Comparison of ENCODE assay signal across 22 cellular contexts in the genomic region with DNA sequence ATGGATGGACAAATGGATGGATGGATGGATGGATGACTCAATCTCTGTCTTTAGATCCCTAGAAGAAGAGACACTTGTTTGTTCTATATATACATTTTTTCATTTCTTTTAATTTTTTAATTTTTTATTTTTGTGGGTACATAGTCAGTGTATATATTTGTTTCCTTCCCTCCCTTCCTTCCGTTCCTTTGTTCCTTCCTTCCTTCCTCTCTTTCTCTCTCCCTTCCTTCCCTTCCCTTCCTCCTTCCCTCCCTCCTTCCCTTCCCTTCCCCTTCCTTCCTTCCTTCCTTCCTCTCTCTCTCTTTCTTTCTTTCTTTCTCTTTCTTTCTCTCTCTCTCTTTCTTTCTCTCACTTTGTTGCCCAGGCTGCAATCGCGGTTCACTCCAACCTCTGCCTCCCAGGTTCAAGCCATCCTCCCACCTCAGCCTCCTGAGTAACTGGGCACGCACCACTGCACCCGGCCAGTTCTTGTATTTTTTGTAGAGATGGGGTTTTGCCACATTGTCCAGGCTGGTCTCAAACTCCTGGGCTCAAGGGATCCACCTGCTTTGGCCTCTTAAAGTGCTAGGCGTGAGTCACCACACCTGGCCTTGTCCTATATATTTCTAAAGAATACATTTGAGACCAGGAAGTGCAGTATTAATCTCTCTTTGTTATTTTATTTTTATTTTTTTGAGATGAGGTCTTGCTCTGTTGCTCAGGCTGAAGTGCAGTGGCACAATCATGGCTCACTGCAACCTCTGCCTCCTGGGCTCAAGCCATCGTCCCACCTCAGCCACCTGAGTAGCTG. TPM values are rescaled to one million over a fixed set of nuclear protein-coding genes. Genes with fewer than 3 reads are reported as not detected.
A peak's percentile ranks its signal among the peaks of the same experiment; 100 is the strongest.
DNase-seq lines count a peak whose midpoint lies in the region; ATAC-seq and TF ChIP-seq lines count a peak whose summit lies in the region.
"Had no signal": no experiment of that assay in that cellular context is flagged by ENCODE, and none has a peak within 500 bp of the region (broad histone marks: within the 10 kb centered on the region; RNA-seq: fewer than 3 reads in every experiment).

No MANE protein-coding gene starts in this region.

- no peaks in the 10 kb centered on the region for H3K9me3 Mint-ChIP-seq in H9
- no peaks in the 10 kb centered on the region for H3K9me3 Mint-ChIP-seq in neural progenitor cell
- H3K9me3 Mint-ChIP-seq: CD4-positive, alpha-beta T cell had no signal

- H3K4me1 Mint-ChIP-seq in H9 (peaks cover 19 to 21% of the 10 kb centered on the region in 2 experiments), T-helper 17 cell (peaks cover 9% of the 10 kb centered on the region), neural progenitor cell (peaks cover 4% of the 10 kb centered on the region)

- H3K27me3 Mint-ChIP-seq in H9 (ENCODE audit: low read depth) (no peaks in the 10 kb centered on the region), T-helper 17 cell (peaks cover 6% of the 10 kb centered on the region), neural progenitor cell (ENCODE audit: insufficient read depth, low read depth) (no peaks in the 10 kb centered on the region)
- H3K27me3 Mint-ChIP-seq: CD4-positive, alpha-beta T cell had no signal

- no peak overlapping the region for H2BK12ac ChIP-seq in H9 (ENCODE audit: insufficient read length, low read depth, low read length)

- no peak overlapping the region for H3K56ac ChIP-seq in H9 (ENCODE audit: insufficient read length, low read depth, low read length)

- H3K9ac ChIP-seq in H9 (ENCODE audit: extremely low read depth, insufficient read length, low read length) (no peak overlapping the region), neural progenitor cell (no peak overlapping the region)
- H3K9ac ChIP-seq: BLaER1 treated with 17β-estradiol and CSF1 and Interleukin-3, amounts not matched to agents 10 nM and 100 nM; SK-N-SH had no signal

- H3K27me3 ChIP-seq in H9 (ENCODE audit: insufficient read depth, low read length), result no peaks in the 10 kb centered on the region
- H3K27me3 ChIP-seq in hepatocyte, result no peaks in the 10 kb centered on the region
- H3K27me3 ChIP-seq in neural progenitor cell, result no peaks in the 10 kb centered on the region
- H3K27me3 ChIP-seq: BLaER1 treated with 17β-estradiol and CSF1 and Interleukin-3, amounts not matched to agents 10 nM and 100 nM had no signal

- H3K4me1 ChIP-seq in H9 (ENCODE audit: insufficient read depth, low read length) (peaks cover 2% of the 10 kb centered on the region; the same call in 1 of the 2 replicates), hepatocyte (ENCODE audit: insufficient read depth) (no peaks in the 10 kb centered on the region), neural progenitor cell (peaks cover 9% of the 10 kb centered on the region)
- H3K4me1 ChIP-seq: A549 had no signal

- peaks cover 9% of the 10 kb centered on the region for H3F3A ChIP-seq in neural progenitor cell (ENCODE audit: low read depth)

- H3K18ac ChIP-seq in H9 (ENCODE audit: insufficient read length, low read depth, low read length), result peak overlapping the region; percentile 79

- H2BK20ac ChIP-seq in H9 (ENCODE audit: low read depth, low read length, poor library complexity, severe bottlenecking), result peak overlapping the region; percentile 78

- no peak overlapping the region for H2BK5ac ChIP-seq in H9 (ENCODE audit: insufficient read length, low read length)

- peak overlapping the region; percentile 83 for H4K5ac ChIP-seq in H9 (ENCODE audit: insufficient read length, low read depth, low read length)

- intact Hi-C loops in left ventricle myocardium superior (cut with micrococcal nuclease), result no loop called here

- H3K4me2 ChIP-seq in H9 (ENCODE audit: insufficient read depth, insufficient read length, low read length) (no peak overlapping the region), hepatocyte (no peak overlapping the region), neural progenitor cell (peak overlapping the region; percentile 67)
- H3K4me2 ChIP-seq: A549; BLaER1 treated with 17β-estradiol and CSF1 and Interleukin-3, amounts not matched to agents 10 nM and 100 nM; SK-N-SH had no signal

- H2BK15ac ChIP-seq in H9 (ENCODE audit: low read depth, low read length), result no peak overlapping the region

- no peaks in the 10 kb centered on the region for H3K23me2 ChIP-seq in H9 (ENCODE audit: insufficient read length, low read depth, low read length, poor library complexity, severe bottlenecking)

- H3K36me3 ChIP-seq in hepatocyte (replicated peaks; ENCODE audit: insufficient read depth, low read depth) (no peaks in the 10 kb centered on the region), neural progenitor cell (no peaks in the 10 kb centered on the region)
- H3K36me3 ChIP-seq: BLaER1 treated with 17β-estradiol and CSF1 and Interleukin-3, amounts not matched to agents 10 nM and 100 nM had no signal

- no peak overlapping the region for H3K14ac ChIP-seq in H9 (ENCODE audit: insufficient read depth, low read length)

- no peaks in the 10 kb centered on the region for H3K9me2 ChIP-seq in hepatocyte (replicated peaks; ENCODE audit: insufficient read depth)
- H3K9me2 ChIP-seq: SK-N-SH had no signal

- H2BK120ac ChIP-seq in H9 (ENCODE audit: low read depth, low read length, poor library complexity, severe bottlenecking), result no peak overlapping the region

- ATAC-seq in T-helper 17 cell, result no peak
- no peak for ATAC-seq in left ventricle myocardium superior
- ATAC-seq in HG03280 (IDR thresholded peaks at IDR 0.05; ENCODE audit: unreplicated experiment), result no peak
- no peak for ATAC-seq in HG02870 (IDR thresholded peaks at IDR 0.05; ENCODE audit: unreplicated experiment)

- H3K36me3 Mint-ChIP-seq in H9 (ENCODE audit: insufficient read depth in 1 of 3, low read depth in 3 of 3) (peaks cover 0 to 2% (median 0%) of the 10 kb centered on the region in 3 experiments; a peak in 3 of 7 replicates), T-helper 17 cell (ENCODE audit: low read depth) (no peaks in the 10 kb centered on the region), neural progenitor cell (no peaks in the 10 kb centered on the region)

- TF ChIP-seq CTCF in H9 (conservative IDR thresholded peaks at IDR 0.05) (no peak), hepatocyte (IDR thresholded peaks at IDR 0.05; ENCODE audit: poor library complexity) (no peak), neural progenitor cell (IDR thresholded peaks at IDR 0.05) (no peak)

- H4K20me1 ChIP-seq in H9 (ENCODE audit: control insufficient read depth, insufficient read depth, insufficient read length) (no peaks in the 10 kb centered on the region), hepatocyte (ENCODE audit: insufficient read depth, poor library complexity, severe bottlenecking) (no peaks in the 10 kb centered on the region), neural progenitor cell (ENCODE audit: low read depth) (no peaks in the 10 kb centered on the region)
- H4K20me1 ChIP-seq: BLaER1 treated with 17β-estradiol and CSF1 and Interleukin-3, amounts not matched to agents 10 nM and 100 nM had no signal

- H2AFZ ChIP-seq in H9 (ENCODE audit: low read length), result no peak overlapping the region
- H2AFZ ChIP-seq in hepatocyte, result peak overlapping the region; percentile 23
- H2AFZ ChIP-seq in neural progenitor cell (replicated peaks), result peak overlapping the region; percentile 71

- no CpG with 5 or more reads among the region's 7 CpGs for WGBS in H9 (ENCODE audit: extremely low coverage, insufficient read length, low lambda C conversion rate)
- WGBS in hepatocyte (ENCODE audit: low lambda C conversion rate, missing lambda C conversion rate), result 91% methylated on average over 7 of the region's 7 CpGs

- no peaks in the 10 kb centered on the region for H3K79me1 ChIP-seq in H9 (ENCODE audit: insufficient read depth, low read depth, low read length, poor library complexity, severe bottlenecking)

- H3K79me2 ChIP-seq in H9 (ENCODE audit: insufficient read depth, low read length), result no peaks in the 10 kb centered on the region
- no peaks in the 10 kb centered on the region for H3K79me2 ChIP-seq in hepatocyte
- H3K79me2 ChIP-seq in neural progenitor cell (ENCODE audit: low read depth), result no peaks in the 10 kb centered on the region

- no peak overlapping the region for H3T11ph ChIP-seq in H9 (ENCODE audit: low read length)

- DNase-seq in H9 (no peak), T-helper 17 cell (no peak), hepatocyte (ENCODE audit: low spot score) (no peak), neural progenitor cell (ENCODE audit: low spot score) (no peak), left ventricle myocardium superior (no peak)
- DNase-seq in effector CD4-positive, alpha-beta T cell, result no peak
- DNase-seq: CD4-positive, alpha-beta T cell; Kasumi-1; NCI-H1105; NCI-H146; NCI-H1930; NCI-H2107; NCI-H526; NCI-H82; NK-92 treated with Interleukin-12 subunit alpha and Interleukin-12 subunit beta, amount 100 ng/mL, for 24 hours; PC-3; SK-N-SH had no signal

- peak overlapping the region; percentile 96 for H3K27ac ChIP-seq in H9 (ENCODE audit: insufficient read length, low read depth, low read length)
- H3K27ac ChIP-seq in hepatocyte, result peak overlapping the region; percentile 44
- no peak overlapping the region for H3K27ac ChIP-seq in neural progenitor cell
- H3K27ac ChIP-seq: A549; BLaER1 treated with 17β-estradiol and CSF1 and Interleukin-3, amounts not matched to agents 10 nM and 100 nM had no signal

- peak overlapping the region; percentile 35 for H2AK5ac ChIP-seq in H9 (ENCODE audit: insufficient read length, low read length)

- no peaks in the 10 kb centered on the region for H3K9me3 ChIP-seq in H9 (ENCODE audit: control insufficient read depth, low read depth, low read length)
- H3K9me3 ChIP-seq in T-helper 17 cell (ENCODE audit: control insufficient read depth, low read length, poor library complexity, severe bottlenecking), result no peaks in the 10 kb centered on the region
- H3K9me3 ChIP-seq in hepatocyte (ENCODE audit: low read depth), result no peaks in the 10 kb centered on the region
- no peaks in the 10 kb centered on the region for H3K9me3 ChIP-seq in neural progenitor cell (ENCODE audit: low read depth)
- H3K9me3 ChIP-seq: A549, SK-N-SH had no signal

- no peak overlapping the region for H4K91ac ChIP-seq in H9 (ENCODE audit: insufficient read length, low read depth, low read length)

- H4K8ac ChIP-seq in H9 (replicated peaks; ENCODE audit: insufficient read length, low read depth, low read length), result no peak overlapping the region

- H3K4me3 Mint-ChIP-seq in H9, result 0 out of 5 replicates have a peak overlapping the region, but pooled peaks of 1 of the 2 experiments have one; percentile 55
- H3K4me3 Mint-ChIP-seq in T-helper 17 cell, result no peak overlapping the region
- H3K4me3 Mint-ChIP-seq in neural progenitor cell, result no peak overlapping the region
- H3K4me3 Mint-ChIP-seq: CD4-positive, alpha-beta T cell had no signal

- no peak overlapping the region for H3K23ac ChIP-seq in H9 (ENCODE audit: insufficient read length, low read depth, low read length)

- H3K27ac Mint-ChIP-seq in H9 (peak overlapping the region; percentile 91 to 99 (median 99)), T-helper 17 cell (peak overlapping the region; percentile 79), neural progenitor cell (no peak overlapping the region)
- H3K27ac Mint-ChIP-seq: CD4-positive, alpha-beta T cell had no signal

- H3K4me3 ChIP-seq in hepatocyte (no peak overlapping the region), neural progenitor cell (no peak overlapping the region)
- H3K4me3 ChIP-seq: A549; BLaER1 treated with 17β-estradiol and CSF1 and Interleukin-3, amounts not matched to agents 10 nM and 100 nM; GM12878 had no signal

- peak overlapping the region; percentile 73; the same call in 1 of the 2 replicates for H3K4ac ChIP-seq in H9 (ENCODE audit: low read depth, low read length)

RNA-seq across cellular contexts. Expression of a gene that starts 42.5 kb away (rescaled TPM):
- 0.72 and 1.1 TPM in 2 replicates for total RNA-seq in H9 (2021)
- under 1 TPM in 1 of 2 donors, not detected in 1; 0.16 TPM for total RNA-seq in T-helper 17 cell
- 6.6 and 11.7 TPM in 2 replicates for total RNA-seq in hepatocyte
- 9.3 and 13.5 TPM in 2 replicates for polyA plus RNA-seq in hepatocyte
- 0.24 and 1.1 TPM in 2 replicates for total RNA-seq in neural progenitor cell (ENCODE audit: low replicate concordance)
- total RNA-seq in left ventricle myocardium superior, result 0.87 TPM
- total RNA-seq: CD4-positive, alpha-beta T cell had no signal
